1 cellular context compared by ENCODE assay signal in genomic region chr17:58254803-58255202, GRCh38.
TF ChIP-seq lines count a peak whose summit lies in the region.

No MANE protein-coding gene starts in this region.

TF ChIP-seq in GM23338, 12 proteins besides CTCF, POLR2A, EP300 and RAD21 (continued from another document):
- no peak for TF ChIP-seq ZNF462 (CRISPR knock-in tag; IDR thresholded peaks at IDR 0.05)
- TF ChIP-seq EZH2 (IDR thresholded peaks at IDR 0.05; ENCODE audit: low read depth, unreplicated experiment), result no peak
- TF ChIP-seq CREB1 (CRISPR knock-in tag; IDR thresholded peaks at IDR 0.05; ENCODE audit: low read depth), result no peak
- no peak for TF ChIP-seq NANOG (IDR thresholded peaks at IDR 0.05; ENCODE audit: borderline replicate concordance)
- TF ChIP-seq JUNB (IDR thresholded peaks at IDR 0.05; ENCODE audit: unreplicated experiment), result no peak
- TF ChIP-seq POLR2AphosphoS5 (IDR thresholded peaks at IDR 0.05; ENCODE audit: low read depth), result no peak
- TF ChIP-seq STAT1 (IDR thresholded peaks at IDR 0.05; ENCODE audit: unreplicated experiment), result no peak
- TF ChIP-seq ETS1 (IDR thresholded peaks at IDR 0.05), result no peak
- no peak for TF ChIP-seq REST (IDR thresholded peaks at IDR 0.05; ENCODE audit: unreplicated experiment)
- no peak for TF ChIP-seq ZNF331 (CRISPR knock-in tag; IDR thresholded peaks at IDR 0.05; ENCODE audit: low read depth)
